1 cellular context compared by ENCODE assay signal in genomic region chr1:10489291-10490055, GRCh38.
TF ChIP-seq lines count a peak whose summit lies in the region.

No MANE protein-coding gene starts in this region.

TF ChIP-seq in HepG2, 621 proteins besides CTCF, POLR2A, EP300 and RAD21 (continued from another document and continues in another):
- TF ChIP-seq CENPBD1 (CRISPR knock-in tag; IDR thresholded peaks at IDR 0.05; ENCODE audit: borderline replicate concordance, low read depth) = no peak
- TF ChIP-seq ZNF207 (IDR thresholded peaks at IDR 0.05; ENCODE audit: borderline replicate concordance) = no peak
- TF ChIP-seq NFKBIZ (CRISPR knock-in tag; IDR thresholded peaks at IDR 0.05) = no peak
- no peak for TF ChIP-seq HNRNPL (IDR thresholded peaks at IDR 0.05; ENCODE audit: low read depth, low read length)
- TF ChIP-seq KLF9 (CRISPR knock-in tag; IDR thresholded peaks at IDR 0.05; ENCODE audit: low read depth) = no peak
- TF ChIP-seq TFDP2 (CRISPR knock-in tag; IDR thresholded peaks at IDR 0.05) = no peak
- no peak for TF ChIP-seq CREB1 (IDR thresholded peaks at IDR 0.05)
- TF ChIP-seq CREB1 (CRISPR knock-in tag; IDR thresholded peaks at IDR 0.05) = peak; percentile 34
- TF ChIP-seq REST (IDR thresholded peaks at IDR 0.05; ENCODE audit: borderline replicate concordance in 1 of 2, low read depth in 1 of 2, low read length in 2 of 2) = no peak
- no peak for TF ChIP-seq KDM4B (CRISPR knock-in tag; IDR thresholded peaks at IDR 0.05)
- TF ChIP-seq FOXA1 (IDR thresholded peaks at IDR 0.05) = no peak
- peak; percentile 62; the same call in 1 of the 2 replicates for TF ChIP-seq FOXA1 (CRISPR knock-in tag; IDR thresholded peaks at IDR 0.05)
- peak; percentile 27; the same call in 1 of the 2 replicates for TF ChIP-seq HMG20A (CRISPR knock-in tag; IDR thresholded peaks at IDR 0.05; ENCODE audit: borderline replicate concordance)
- TF ChIP-seq ZNF251 (CRISPR knock-in tag; IDR thresholded peaks at IDR 0.05) = no peak
- no peak for TF ChIP-seq TP53 (CRISPR knock-in tag; conservative IDR thresholded peaks at IDR 0.05)
- TF ChIP-seq ZBTB43 (CRISPR knock-in tag; conservative IDR thresholded peaks at IDR 0.05) = no peak
- TF ChIP-seq ZFX (CRISPR knock-in tag; IDR thresholded peaks at IDR 0.05; ENCODE audit: low read depth) = no peak
- no peak for TF ChIP-seq CREBL2 (CRISPR knock-in tag; IDR thresholded peaks at IDR 0.05; ENCODE audit: borderline replicate concordance)
- TF ChIP-seq STAT6 (CRISPR knock-in tag; IDR thresholded peaks at IDR 0.05; ENCODE audit: borderline replicate concordance) = 0 out of 2 replicates have a peak, but pooled peaks have one; percentile 47
- TF ChIP-seq SIN3A (IDR thresholded peaks at IDR 0.05; ENCODE audit: borderline replicate concordance, low read depth, low read length) = no peak
- TF ChIP-seq ZNF777 (CRISPR knock-in tag; IDR thresholded peaks at IDR 0.05) = no peak
- TF ChIP-seq ZFP1 (CRISPR knock-in tag; IDR thresholded peaks at IDR 0.05) = no peak
- no peak for TF ChIP-seq ZGPAT (CRISPR knock-in tag; IDR thresholded peaks at IDR 0.05)
- TF ChIP-seq LCORL (IDR thresholded peaks at IDR 0.05) = no peak
- no peak for TF ChIP-seq LCORL (CRISPR knock-in tag; IDR thresholded peaks at IDR 0.05)
- TF ChIP-seq U2AF2 (IDR thresholded peaks at IDR 0.05; ENCODE audit: low read depth, low read length) = no peak
- no peak for TF ChIP-seq TCF7L2 (IDR thresholded peaks at IDR 0.05; ENCODE audit: low read depth, low read length)
- TF ChIP-seq FOXA3 (CRISPR knock-in tag; IDR thresholded peaks at IDR 0.05) = peak; percentile 78
- TF ChIP-seq ARHGAP35 (CRISPR knock-in tag; IDR thresholded peaks at IDR 0.05; ENCODE audit: borderline replicate concordance) = no peak
- TF ChIP-seq HMG20B (CRISPR knock-in tag; conservative IDR thresholded peaks at IDR 0.05) = peak; percentile 95
- TF ChIP-seq UBTF (CRISPR knock-in tag; IDR thresholded peaks at IDR 0.05) = no peak
- no peak for TF ChIP-seq PLRG1 (conservative IDR thresholded peaks at IDR 0.05)
- TF ChIP-seq RERE (CRISPR knock-in tag; IDR thresholded peaks at IDR 0.05; ENCODE audit: low read depth) = peak; percentile 62; the same call in 1 of the 2 replicates
- TF ChIP-seq NR0B2 (CRISPR knock-in tag; IDR thresholded peaks at IDR 0.05) = no peak
- TF ChIP-seq GFI1 (CRISPR knock-in tag; IDR thresholded peaks at IDR 0.05; ENCODE audit: borderline replicate concordance) = peak; percentile 99
